8 cellular contexts compared by ENCODE assay signal in genomic region chr5:139481580-139482049, GRCh38. TPM values are rescaled to one million over a fixed set of nuclear protein-coding genes. Genes with fewer than 3 reads are reported as not detected.
DNase-seq lines count a peak whose midpoint lies in the region; ATAC-seq, FAIRE-seq and TF ChIP-seq lines count a peak whose summit lies in the region.

No MANE protein-coding gene starts in this region.

- 23% methylated on average over 5 of the region's 5 CpGs for WGBS in right cardiac atrium

- H3K4me3 ChIP-seq in GM06990 (replicated peaks; ENCODE audit: low read depth, low read length), result peak overlapping the region; percentile 62
- peak overlapping the region; percentile 55 for H3K4me3 ChIP-seq in right cardiac atrium (ENCODE audit: low read length)

- no peak for FAIRE-seq in GM12892 (lab: Jason Lieb, UNC)

- no peaks in the 10 kb centered on the region; the same call in 1 of the 2 replicates for H3K36me3 ChIP-seq in GM06990 (ENCODE audit: control insufficient read depth, insufficient read depth, low read length)

- peaks cover 14 to 53% of the 10 kb centered on the region in 2 donors for H3K36me3 Mint-ChIP-seq in activated naive CD4-positive, alpha-beta T cell treated with anti-CD3 and anti-CD28 coated beads, Interleukin-2, amount 50 U/mL, for 72 hours

- peaks cover 3% of the 10 kb centered on the region for H3K4me1 ChIP-seq in right cardiac atrium (ENCODE audit: control insufficient read depth, insufficient read depth, low read length)

- no peak for TF ChIP-seq POLR2A in GM12892 (IDR thresholded peaks at IDR 0.05; ENCODE audit: low read depth, low read length)

- peak overlapping the region; percentile 98 for H3K27ac ChIP-seq in right cardiac atrium (ENCODE audit: low read length)

- intact Hi-C loops in right cardiac atrium (cut with DNase I), result loop anchor here in 1 of 4 donors (5.0 to 10.0 kb wide), 2 partner anchors 36 to 47 kb away; partner anchors contain the start of gene DNAJC18

- DNase-seq in GM06990 (ENCODE audit: extremely low read depth, insufficient read length) (no peak), right cardiac atrium (peak; percentile 46 to 66 (median 66)), COLO829 (ENCODE audit: low spot score) (no peak), GM12892 (ENCODE audit: insufficient read length) (no peak)
- no peak for DNase-seq in activated naive CD4-positive, alpha-beta T cell treated with anti-CD3 and anti-CD28 coated beads, Interleukin-2, amount 50 U/mL, for 72 hours (ENCODE audit: low spot score in 2 of 2)
- no peak for DNase-seq in stimulated activated naive CD8-positive, alpha-beta T cell treated with anti-CD3 and anti-CD28 coated beads, Interleukin-15, Interleukin-2, amounts not matched to agents 100 U/mL and 50 U/mL, for 24 hours

- peak overlapping the region; percentile 95 to 96 for H3K27ac Mint-ChIP-seq in activated naive CD4-positive, alpha-beta T cell treated with anti-CD3 and anti-CD28 coated beads, Interleukin-2, amount 50 U/mL, for 72 hours

- TF ChIP-seq CTCF in GM06990 (IDR thresholded peaks at IDR 0.05; ENCODE audit: insufficient read depth, low read length, poor library complexity, severe bottlenecking), result peak; percentile 17

- ATAC-seq in HG03045 (IDR thresholded peaks at IDR 0.05; ENCODE audit: unreplicated experiment) (peak; percentile 23), right cardiac atrium (peak; percentile 49 to 55), HG03175 (IDR thresholded peaks at IDR 0.05; ENCODE audit: unreplicated experiment) (no peak)
- ATAC-seq in activated naive CD4-positive, alpha-beta T cell treated with anti-CD3 and anti-CD28 coated beads, Interleukin-2, amount 50 U/mL, for 72 hours, result peak in 1 of 2 donors; percentile 29
- ATAC-seq in stimulated activated naive CD8-positive, alpha-beta T cell treated with anti-CD3 and anti-CD28 coated beads, Interleukin-15, Interleukin-2, amounts not matched to agents 100 U/mL and 50 U/mL, for 24 hours, result peak; percentile 5

- no peaks in the 10 kb centered on the region for H3K9me3 Mint-ChIP-seq in activated naive CD4-positive, alpha-beta T cell treated with anti-CD3 and anti-CD28 coated beads, Interleukin-2, amount 50 U/mL, for 72 hours

- no peaks in the 10 kb centered on the region for H3K27me3 ChIP-seq in GM06990 (replicated peaks; ENCODE audit: control insufficient read depth, insufficient read depth, low read length)
- H3K27me3 ChIP-seq in right cardiac atrium (ENCODE audit: control insufficient read depth, insufficient read depth), result no peaks in the 10 kb centered on the region

- no peaks in the 10 kb centered on the region for H3K9me3 ChIP-seq in right cardiac atrium (ENCODE audit: control insufficient read depth, low read length)

RNA-seq across cellular contexts. Expression of gene STING1, which starts 0.9 kb away (rescaled TPM):
- total RNA-seq in activated naive CD4-positive, alpha-beta T cell treated with anti-CD3 and anti-CD28 coated beads, Interleukin-2, amount 50 U/mL, for 72 hours, result 100 to 1,000 TPM; 128 to 254 TPM
- total RNA-seq in right cardiac atrium, result 100 to 1,000 TPM in 1 of 4 donors, 10 to 100 TPM in 3; 79.7 to 125 (median 93.8) TPM
- 47.9 TPM for polyA plus RNA-seq in right cardiac atrium
- 2.9 TPM for polyA plus RNA-seq in GM12892 (2012; ENCODE audit: missing spikeins)

RNA-seq across cellular contexts. Expression of gene SMIM33, which starts 10.8 kb away (rescaled TPM):
- under 1 TPM; 0.11 to 0.53 TPM for total RNA-seq in activated naive CD4-positive, alpha-beta T cell treated with anti-CD3 and anti-CD28 coated beads, Interleukin-2, amount 50 U/mL, for 72 hours
- total RNA-seq in right cardiac atrium, result not detected
- not detected for polyA plus RNA-seq in right cardiac atrium
- polyA plus RNA-seq in GM12892 (2012; ENCODE audit: missing spikeins), result not detected

RNA-seq across cellular contexts. Expression of gene ECSCR, which starts 19.1 kb away (rescaled TPM):
- 1 to 10 TPM in 1 of 2 donors, not detected in 1; 1.9 TPM for total RNA-seq in activated naive CD4-positive, alpha-beta T cell treated with anti-CD3 and anti-CD28 coated beads, Interleukin-2, amount 50 U/mL, for 72 hours
- total RNA-seq in right cardiac atrium, result 10 to 100 TPM; 19.9 to 38.3 (median 21.2) TPM
- 25.3 TPM for polyA plus RNA-seq in right cardiac atrium
- polyA plus RNA-seq in GM12892 (2012; ENCODE audit: missing spikeins), result not detected

RNA-seq across cellular contexts. Expression of gene DNAJC18, which starts 42.3 kb away (rescaled TPM):
- 10 to 100 TPM; 13.5 to 47.3 TPM for total RNA-seq in activated naive CD4-positive, alpha-beta T cell treated with anti-CD3 and anti-CD28 coated beads, Interleukin-2, amount 50 U/mL, for 72 hours
- total RNA-seq in right cardiac atrium, result 10 to 100 TPM; 14.0 to 24.9 (median 15.2) TPM
- polyA plus RNA-seq in right cardiac atrium, result 5.6 TPM
- 14.0 TPM for polyA plus RNA-seq in GM12892 (2012; ENCODE audit: missing spikeins)

Comparison
In these comparisons a context has a peak if more than half of its experiments do, and no peak if none do; other contexts are left out.
1. DNase-seq: peak in right cardiac atrium (3 of 3); none in GM06990 (single experiment), activated naive CD4-positive, alpha-beta T cell treated with anti-CD3 and anti-CD28 coated beads, Interleukin-2, amount 50 U/mL, for 72 hours (0 of 2), stimulated activated naive CD8-positive, alpha-beta T cell treated with anti-CD3 and anti-CD28 coated beads, Interleukin-15, Interleukin-2, amounts not matched to agents 100 U/mL and 50 U/mL, for 24 hours (single experiment), COLO829 (single experiment) and GM12892 (single experiment).
2. RNA of gene ECSCR, which starts 19.1 kb away (total RNA-seq): 19.9 to 38.3 TPM in right cardiac atrium; 1.9 TPM in activated naive CD4-positive, alpha-beta T cell treated with anti-CD3 and anti-CD28 coated beads, Interleukin-2, amount 50 U/mL, for 72 hours; every median in the first group is over 4 times any median in the second.